In genomic region chr7:120950539-120951308, GRCh38 we compare ENCODE assay signal across 8 cellular contexts. TPM values are rescaled to one million over a fixed set of nuclear protein-coding genes. Genes with fewer than 3 reads are reported as not detected.
A peak's percentile ranks its signal among the peaks of the same experiment; 100 is the strongest.
DNase-seq lines count a peak whose midpoint lies in the region; ATAC-seq lines count a peak whose summit lies in the region.

Gene ING3, plus strand, starts transcription at chr7:120950777. Its CDS starts 120 bp downstream, at chr7:120950897.

- peaks cover 4 to 6% (median 6%) of the 10 kb centered on the region in 3 donors for H3K36me3 Mint-ChIP-seq in immature natural killer cell

- peak within 1 kb of the TSS; percentile 91 to 99 (median 97) for H3K4me3 Mint-ChIP-seq in immature natural killer cell

- peak within 1 kb of the TSS; percentile 98 to 99 (median 98) for H3K27ac Mint-ChIP-seq in immature natural killer cell

- peaks cover 28 to 40% of the 10 kb centered on the region in 2 donors for H3K4me1 Mint-ChIP-seq in immature natural killer cell

- peak; percentile 96 for ATAC-seq in GM19023 (IDR thresholded peaks at IDR 0.05; ENCODE audit: unreplicated experiment)
- ATAC-seq in HG03280 (IDR thresholded peaks at IDR 0.05; ENCODE audit: unreplicated experiment) = peak; percentile 94

- H3K9me3 Mint-ChIP-seq in immature natural killer cell = peaks cover 0 to 2% (median 0%) of the 10 kb centered on the region in 6 donors

- DNase-seq in AG08396 (ENCODE audit: low spot score) (peak; percentile 94), NCI-H345 treated with DMSO at 0.1 percent for 48 hours (lab: John Stamatoyannopoulos, UW; ENCODE audit: unreplicated experiment) (peak; percentile 97), immature natural killer cell (peak; percentile 98), smooth muscle cell of the brain vasculature (ENCODE audit: low read depth, low spot score) (peak; percentile 95)
- DNase-seq in activated CD4-positive, CD25-positive, alpha-beta regulatory T cell (lab: John Stamatoyannopoulos, UW) = peak; percentile 90 to 95 (median 92)
- DNase-seq in central memory CD4-positive, alpha-beta T cell = peak; percentile 98

- H3K27me3 Mint-ChIP-seq in immature natural killer cell (ENCODE audit: low read depth in 3 of 3) = peaks cover 13 to 16% (median 14%) of the 10 kb centered on the region in 3 donors

RNA-seq across cellular contexts. Expression of gene ING3, which starts in this region (rescaled TPM):
- 10 to 100 TPM; 29.5 to 33.7 (median 31.4) TPM for polyA plus RNA-seq in immature natural killer cell

Comparison
In these comparisons a context has a peak if more than half of its experiments do, and no peak if none do; other contexts are left out.
1. Peak in every context shown above with its lines: DNase-seq and ATAC-seq.